16 cellular contexts compared by ENCODE assay signal in the genomic region with DNA sequence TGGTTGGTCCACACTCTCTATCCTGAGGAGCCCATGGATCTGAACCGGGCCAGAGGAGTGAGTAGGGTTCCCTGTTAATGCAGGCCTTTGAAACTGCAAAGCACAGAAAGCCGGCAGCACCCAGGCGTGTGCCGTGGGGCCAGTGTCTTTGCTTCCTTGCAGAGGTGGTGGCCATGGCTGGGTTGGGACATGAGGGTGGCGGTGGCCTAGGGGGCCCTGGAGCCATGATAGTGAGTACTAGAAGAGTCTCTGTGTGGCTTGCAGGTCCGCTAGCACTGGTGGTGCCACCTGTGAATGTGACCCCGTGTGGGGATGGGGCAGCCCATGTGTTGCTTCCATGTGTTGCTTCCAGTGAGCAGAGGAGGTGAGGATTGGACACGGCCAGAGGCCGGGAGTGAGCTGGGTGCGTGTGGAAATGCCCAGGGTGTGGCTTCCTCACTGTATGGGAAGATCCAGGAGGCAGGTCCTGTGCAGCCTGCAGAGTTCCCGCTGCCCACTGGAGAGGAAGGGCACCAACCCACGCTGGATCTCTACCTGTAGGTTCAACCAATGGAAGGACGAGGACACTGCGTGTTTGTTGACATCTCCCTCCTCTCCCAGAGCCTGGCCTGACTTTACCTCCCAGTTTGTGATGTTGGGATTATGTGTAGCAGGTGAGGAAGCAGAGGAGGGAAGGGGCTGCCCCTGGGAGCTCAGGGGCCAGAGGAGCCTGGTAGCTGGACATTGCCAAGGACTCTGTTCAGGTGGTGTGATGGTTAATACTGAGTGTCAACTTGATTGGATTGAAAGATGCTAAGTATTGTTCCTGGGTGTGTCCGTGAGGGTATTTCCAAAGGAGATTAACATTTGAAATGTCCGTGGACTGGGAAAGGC.
DNase-seq lines count a peak whose midpoint lies in the region; ATAC-seq, FAIRE-seq and TF ChIP-seq lines count a peak whose summit lies in the region.
"Had no signal": no experiment of that assay in that cellular context is flagged by ENCODE, and none has a peak within 500 bp of the region (broad histone marks: within the 10 kb centered on the region; RNA-seq: fewer than 3 reads in every experiment).

No MANE protein-coding gene starts in this region.

- H3K9me3 ChIP-seq in iPS-18c (ENCODE audit: control insufficient read depth, insufficient read depth, low read length) (peaks cover 32% of the 10 kb centered on the region), neural progenitor cell (ENCODE audit: low read depth) (peaks cover 19% of the 10 kb centered on the region)

- H3K4me3 Mint-ChIP-seq in neural progenitor cell = peak overlapping the region; percentile 27
- H3K4me3 Mint-ChIP-seq: CD4-positive, CD25-positive, alpha-beta regulatory T cell had no signal

- H3K36me3 ChIP-seq in neural progenitor cell = no peaks in the 10 kb centered on the region
- H3K36me3 ChIP-seq: BLaER1 treated with 17β-estradiol and CSF1 and Interleukin-3, amounts not matched to agents 10 nM and 100 nM had no signal

- H3K4me2 ChIP-seq in neural progenitor cell = no peak overlapping the region
- H3K4me2 ChIP-seq: BLaER1 treated with 17β-estradiol and CSF1 and Interleukin-3, amounts not matched to agents 10 nM and 100 nM had no signal

- H3K27ac Mint-ChIP-seq in neural progenitor cell = no peak overlapping the region
- H3K27ac Mint-ChIP-seq: CD4-positive, CD25-positive, alpha-beta regulatory T cell had no signal

- H3K27me3 Mint-ChIP-seq in neural progenitor cell (ENCODE audit: insufficient read depth, low read depth) = peaks cover 2% of the 10 kb centered on the region
- H3K27me3 Mint-ChIP-seq: CD4-positive, CD25-positive, alpha-beta regulatory T cell had no signal

- FAIRE-seq in urothelium cell line (lab: Jason Lieb, UNC) = peak; percentile 5
- FAIRE-seq: H54, HepG2 had no signal

- H3K9me3 Mint-ChIP-seq in neural progenitor cell = peaks cover 11% of the 10 kb centered on the region
- H3K9me3 Mint-ChIP-seq: CD4-positive, CD25-positive, alpha-beta regulatory T cell had no signal

- no peaks in the 10 kb centered on the region for H4K20me1 ChIP-seq in neural progenitor cell (ENCODE audit: low read depth)
- H4K20me1 ChIP-seq: BLaER1 treated with 17β-estradiol and CSF1 and Interleukin-3, amounts not matched to agents 10 nM and 100 nM had no signal

- H3K9ac ChIP-seq in neural progenitor cell = no peak overlapping the region
- H3K9ac ChIP-seq: BLaER1 treated with 17β-estradiol and CSF1 and Interleukin-3, amounts not matched to agents 10 nM and 100 nM; GM23248 had no signal

- no peak overlapping the region for H3K27ac ChIP-seq in neural progenitor cell
- no peak overlapping the region for H3K27ac ChIP-seq in dorsolateral prefrontal cortex
- H3K27ac ChIP-seq: BLaER1 treated with 17β-estradiol and CSF1 and Interleukin-3, amounts not matched to agents 10 nM and 100 nM; GM23248 had no signal

- peaks cover 6% of the 10 kb centered on the region for H3F3A ChIP-seq in neural progenitor cell (ENCODE audit: low read depth)

- intact Hi-C loops in dorsolateral prefrontal cortex (cut with DNase I) = no loop called here

- H3K4me1 Mint-ChIP-seq in neural progenitor cell = no peaks in the 10 kb centered on the region
- H3K4me1 Mint-ChIP-seq: CD4-positive, CD25-positive, alpha-beta regulatory T cell had no signal

- no peak overlapping the region for H2AFZ ChIP-seq in neural progenitor cell (replicated peaks)
- H2AFZ ChIP-seq: GM23248 had no signal

- peak; percentile 33 for DNase-seq in activated effector memory CD4-positive, alpha-beta T cell treated with anti-CD3 and anti-CD28 coated beads, Interleukin-2, amount 50 U/mL, for 16 hours
- DNase-seq in activated effector memory CD4-positive, alpha-beta T cell treated with Interleukin-2 at 50 U/mL for 16 hours = no peak
- DNase-seq in neural progenitor cell (ENCODE audit: low spot score) = no peak
- DNase-seq in urothelium cell line (ENCODE audit: low spot score) = no peak
- DNase-seq in dorsolateral prefrontal cortex = no peak
- DNase-seq: ACHN; CD4-positive, CD25-positive, alpha-beta regulatory T cell; DMS 273 treated with DMSO at 0.1 percent for 48 hours; GM23248 had no signal

- peak overlapping the region; percentile 15; the same call in 1 of the 2 replicates for H3K4me3 ChIP-seq in iPS-18c (ENCODE audit: insufficient read depth, low read depth, low read length)
- no peak overlapping the region for H3K4me3 ChIP-seq in neural progenitor cell
- H3K4me3 ChIP-seq in dorsolateral prefrontal cortex = no peak overlapping the region
- H3K4me3 ChIP-seq: BLaER1 treated with 17β-estradiol and CSF1 and Interleukin-3, amounts not matched to agents 10 nM and 100 nM; GM23248 had no signal

- no peak for TF ChIP-seq CTCF in neural progenitor cell (IDR thresholded peaks at IDR 0.05)
- no peak for TF ChIP-seq CTCF in dorsolateral prefrontal cortex (IDR thresholded peaks at IDR 0.05 in 54 of 56, conservative IDR thresholded peaks at IDR 0.05 in 2 of 56; ENCODE audit: low read depth in 1 of 56, partially characterized antibody in 56 of 56)

- no peaks in the 10 kb centered on the region for H3K4me1 ChIP-seq in neural progenitor cell

- H3K79me2 ChIP-seq in neural progenitor cell (ENCODE audit: low read depth) = no peaks in the 10 kb centered on the region

- no peaks in the 10 kb centered on the region for H3K27me3 ChIP-seq in neural progenitor cell
- peaks cover 0 to 22% (median 0%) of the 10 kb centered on the region in 45 donors for H3K27me3 ChIP-seq in dorsolateral prefrontal cortex
- H3K27me3 ChIP-seq: BLaER1 treated with 17β-estradiol and CSF1 and Interleukin-3, amounts not matched to agents 10 nM and 100 nM had no signal

- no peak for ATAC-seq in HG03108 (IDR thresholded peaks at IDR 0.05; ENCODE audit: unreplicated experiment)
- ATAC-seq in HG03159 (IDR thresholded peaks at IDR 0.05; ENCODE audit: unreplicated experiment) = no peak
- ATAC-seq: HCT116, HepG2 had no signal

- no peaks in the 10 kb centered on the region for H3K36me3 Mint-ChIP-seq in neural progenitor cell
- H3K36me3 Mint-ChIP-seq: CD4-positive, CD25-positive, alpha-beta regulatory T cell had no signal
